In the genomic region with DNA sequence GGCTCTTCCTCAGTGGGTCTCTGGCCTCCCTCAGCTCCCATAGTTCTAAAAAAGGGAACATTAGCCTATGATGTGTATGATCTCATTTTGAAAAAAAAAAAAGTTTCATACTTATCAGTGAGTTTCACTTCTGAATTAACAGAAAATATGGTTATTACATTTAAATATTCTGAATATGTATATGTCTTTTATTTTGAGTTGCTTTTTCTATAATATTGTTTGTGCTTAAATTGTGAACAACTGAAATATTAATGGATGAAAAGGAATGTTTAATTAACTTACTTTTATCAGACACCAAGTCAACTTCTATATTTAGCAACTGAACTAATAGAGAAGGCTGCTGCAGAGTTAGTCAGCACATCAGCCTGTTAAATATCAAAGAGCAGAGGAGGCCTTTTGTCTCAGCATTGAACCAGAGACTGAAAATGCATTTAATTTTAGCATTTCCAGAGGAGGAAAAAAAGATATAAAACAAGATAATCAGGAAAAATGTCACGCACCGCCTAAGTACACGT, we compare ENCODE assay signal across 16 cellular contexts. TPM values are rescaled to one million over a fixed set of nuclear protein-coding genes. Genes with fewer than 3 reads are reported as not detected.
DNase-seq lines count a peak whose midpoint lies in the region; ATAC-seq, FAIRE-seq and TF ChIP-seq lines count a peak whose summit lies in the region.
"Had no signal": no experiment of that assay in that cellular context is flagged by ENCODE, and none has a peak within 500 bp of the region (broad histone marks: within the 10 kb centered on the region; RNA-seq: fewer than 3 reads in every experiment).

No MANE protein-coding gene starts in this region.

- H3K9me3 ChIP-seq in A549, result 0 out of 3 replicates have a peak, but pooled peaks cover 2% of the 10 kb centered on the region

- peak overlapping the region; percentile 48 to 49; a peak in 3 of 6 replicates for H3K27ac ChIP-seq in A549

- WGBS in A549 (ENCODE audit: missing lambda C conversion rate), result 85% methylated on average over 3 of the region's 3 CpGs

- no peak overlapping the region for H3K4me3 ChIP-seq in A549

- ATAC-seq in A549, result no peak
- no peak for ATAC-seq in GM21515 (IDR thresholded peaks at IDR 0.05; ENCODE audit: unreplicated experiment)
- ATAC-seq in GM19324 (IDR thresholded peaks at IDR 0.05; ENCODE audit: low FRiP score, unreplicated experiment), result no peak
- no peak for ATAC-seq in GM21528 (IDR thresholded peaks at IDR 0.05; ENCODE audit: low FRiP score, unreplicated experiment)
- ATAC-seq: natural killer cell, T-helper 17 cell had no signal

- H3K4me3 Mint-ChIP-seq in osteocyte (ENCODE audit: unreplicated experiment), result no peak overlapping the region
- H3K4me3 Mint-ChIP-seq: natural killer cell, T-helper 17 cell had no signal

- no peak for TF ChIP-seq CTCF in A549 (IDR thresholded peaks at IDR 0.05)
- TF ChIP-seq CTCF in osteocyte (IDR thresholded peaks at IDR 0.05), result no peak

- TF ChIP-seq RAD21 in A549 (conservative IDR thresholded peaks at IDR 0.05 in 1 of 2, IDR thresholded peaks at IDR 0.05 in 1 of 2), result no peak

- POLR2A ChIA-PET in A549 (lab: Yijun Ruan, JAX), result no interaction called here

- DNase-seq in A549 (ENCODE audit: low read depth in 1 of 2, low spot score in 1 of 2), result no peak
- peak; percentile 19 for DNase-seq in OCI-M1 (lab: John Stamatoyannopoulos, UW)
- DNase-seq in fibroblast of peridontal ligament (ENCODE audit: extremely low read depth), result peak; percentile 32
- no peak for DNase-seq in osteocyte (ENCODE audit: extremely low spot score, unreplicated experiment)
- no peak for DNase-seq in NCI-H2081 (lab: John Stamatoyannopoulos, UW)
- DNase-seq: activated T-cell treated with anti-CD3 and anti-CD28 coated beads for 4 hours, Calu3, foreskin melanocyte, natural killer cell, NCI-H1417 treated with DMSO at 0.1 percent for 48 hours, NCI-H524 treated with DMSO at 0.1 percent for 48 hours, small intestine, T-helper 17 cell had no signal

- no peak overlapping the region for H3K4me2 ChIP-seq in A549

- H3K27ac Mint-ChIP-seq in osteocyte (ENCODE audit: unreplicated experiment), result peak overlapping the region; percentile 91
- H3K27ac Mint-ChIP-seq: natural killer cell, T-helper 17 cell had no signal

- H3K9me3 Mint-ChIP-seq in osteocyte (ENCODE audit: unreplicated experiment), result no peaks in the 10 kb centered on the region
- H3K9me3 Mint-ChIP-seq: natural killer cell had no signal

- H3K4me1 ChIP-seq in A549, result peaks cover 16% of the 10 kb centered on the region

- peak; percentile 70 for FAIRE-seq in A549 (lab: Jason Lieb, UNC)
- FAIRE-seq: small intestine had no signal

- no peak for TF ChIP-seq POLR2A in A549 (IDR thresholded peaks at IDR 0.05; ENCODE audit: low read length)

- CTCF ChIA-PET in A549 (lab: Yijun Ruan, JAX), result no interaction called here

- TF ChIP-seq EP300 in A549 (IDR thresholded peaks at IDR 0.05), result no peak

- no peaks in the 10 kb centered on the region for H3K36me3 Mint-ChIP-seq in osteocyte (ENCODE audit: unreplicated experiment)
- H3K36me3 Mint-ChIP-seq: natural killer cell had no signal

- H3K4me1 Mint-ChIP-seq in osteocyte (ENCODE audit: unreplicated experiment), result peaks cover 45% of the 10 kb centered on the region
- H3K4me1 Mint-ChIP-seq: natural killer cell, T-helper 17 cell had no signal

- H3K27me3 Mint-ChIP-seq in osteocyte (ENCODE audit: unreplicated experiment), result no peaks in the 10 kb centered on the region
- H3K27me3 Mint-ChIP-seq: T-helper 17 cell had no signal

TF ChIP-seq in A549, 52 proteins besides CTCF, POLR2A, EP300 and RAD21:
- TF ChIP-seq, protein P1, sequence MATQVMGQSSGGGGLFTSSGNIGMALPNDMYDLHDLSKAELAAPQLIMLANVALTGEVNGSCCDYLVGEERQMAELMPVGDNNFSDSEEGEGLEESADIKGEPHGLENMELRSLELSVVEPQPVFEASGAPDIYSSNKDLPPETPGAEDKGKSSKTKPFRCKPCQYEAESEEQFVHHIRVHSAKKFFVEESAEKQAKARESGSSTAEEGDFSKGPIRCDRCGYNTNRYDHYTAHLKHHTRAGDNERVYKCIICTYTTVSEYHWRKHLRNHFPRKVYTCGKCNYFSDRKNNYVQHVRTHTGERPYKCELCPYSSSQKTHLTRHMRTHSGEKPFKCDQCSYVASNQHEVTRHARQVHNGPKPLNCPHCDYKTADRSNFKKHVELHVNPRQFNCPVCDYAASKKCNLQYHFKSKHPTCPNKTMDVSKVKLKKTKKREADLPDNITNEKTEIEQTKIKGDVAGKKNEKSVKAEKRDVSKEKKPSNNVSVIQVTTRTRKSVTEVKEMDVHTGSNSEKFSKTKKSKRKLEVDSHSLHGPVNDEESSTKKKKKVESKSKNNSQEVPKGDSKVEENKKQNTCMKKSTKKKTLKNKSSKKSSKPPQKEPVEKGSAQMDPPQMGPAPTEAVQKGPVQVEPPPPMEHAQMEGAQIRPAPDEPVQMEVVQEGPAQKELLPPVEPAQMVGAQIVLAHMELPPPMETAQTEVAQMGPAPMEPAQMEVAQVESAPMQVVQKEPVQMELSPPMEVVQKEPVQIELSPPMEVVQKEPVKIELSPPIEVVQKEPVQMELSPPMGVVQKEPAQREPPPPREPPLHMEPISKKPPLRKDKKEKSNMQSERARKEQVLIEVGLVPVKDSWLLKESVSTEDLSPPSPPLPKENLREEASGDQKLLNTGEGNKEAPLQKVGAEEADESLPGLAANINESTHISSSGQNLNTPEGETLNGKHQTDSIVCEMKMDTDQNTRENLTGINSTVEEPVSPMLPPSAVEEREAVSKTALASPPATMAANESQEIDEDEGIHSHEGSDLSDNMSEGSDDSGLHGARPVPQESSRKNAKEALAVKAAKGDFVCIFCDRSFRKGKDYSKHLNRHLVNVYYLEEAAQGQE (IDR thresholded peaks at IDR 0.05), result no peak
- TF ChIP-seq ZFP36 (IDR thresholded peaks at IDR 0.05; ENCODE audit: borderline replicate concordance, partially characterized antibody) (no peak), SMC3 (IDR thresholded peaks at IDR 0.05) (no peak), MYC (IDR thresholded peaks at IDR 0.05; ENCODE audit: borderline replicate concordance, low read length) (no peak), CHD2 (IDR thresholded peaks at IDR 0.05; ENCODE audit: low read length, partially characterized antibody) (no peak), TFCP2L1 (CRISPR knock-in tag; IDR thresholded peaks at IDR 0.05) (no peak), CBX2 (IDR thresholded peaks at IDR 0.05; ENCODE audit: borderline replicate concordance, low read depth) (no peak), ZSCAN20 (CRISPR knock-in tag; IDR thresholded peaks at IDR 0.05) (no peak), HOXB5 (CRISPR knock-in tag; IDR thresholded peaks at IDR 0.05) (no peak), GATA3 (IDR thresholded peaks at IDR 0.05; ENCODE audit: borderline replicate concordance) (no peak), NPAS2 (CRISPR knock-in tag; IDR thresholded peaks at IDR 0.05; ENCODE audit: borderline replicate concordance) (no peak), FOXS1 (CRISPR knock-in tag; IDR thresholded peaks at IDR 0.05) (no peak), EHF (CRISPR knock-in tag; IDR thresholded peaks at IDR 0.05) (no peak), NFE2L2 (conservative IDR thresholded peaks at IDR 0.05; ENCODE audit: low read length) (no peak), HOXA7 (CRISPR knock-in tag; IDR thresholded peaks at IDR 0.05) (no peak), HOXB13 (CRISPR knock-in tag; IDR thresholded peaks at IDR 0.05; ENCODE audit: low read depth) (no peak), HDAC2 (IDR thresholded peaks at IDR 0.05) (no peak)
TF ChIP-seq in A549: peak in this region for 0.

RNA-seq across cellular contexts. Expression of gene FHL1, which starts 20.4 kb away (rescaled TPM):
- polyA plus RNA-seq in A549 (2011; rRNA removed) (32.2 and 38.5 TPM in 2 replicates), A549 (2017; fragmentation: RNase III; extraction: RNeasy Plus Mini Kit Qiagen cat#74134 plus additional on column Dnase treatment) (25.6 to 40.7 TPM (median 31.6 TPM) in 3 replicates)
- 7.9 and 11.0 TPM in 2 replicates for polyA plus RNA-seq in A549 (2012; cell fraction: cytosol; rRNA removed)
- 7.3 and 7.5 TPM in 2 replicates for polyA plus RNA-seq in A549 (2012; cell fraction: nucleus; rRNA removed)
- polyA minus RNA-seq in A549 (2011; rRNA and poly(A)+ RNA removed), result 30.5 and 34.9 TPM in 2 replicates
- 1,613 and 1,725 TPM in 2 replicates for total RNA-seq in osteocyte

Comparison
In these comparisons a context has a peak if more than half of its experiments do, and no peak if none do; other contexts are left out.
1. DNase-seq: peak in OCI-M1 (single experiment) and fibroblast of peridontal ligament (single experiment); none in A549 (0 of 2), osteocyte (single experiment) and NCI-H2081 (0 of 2).